24 cellular contexts compared by ENCODE assay signal in the genomic region with DNA sequence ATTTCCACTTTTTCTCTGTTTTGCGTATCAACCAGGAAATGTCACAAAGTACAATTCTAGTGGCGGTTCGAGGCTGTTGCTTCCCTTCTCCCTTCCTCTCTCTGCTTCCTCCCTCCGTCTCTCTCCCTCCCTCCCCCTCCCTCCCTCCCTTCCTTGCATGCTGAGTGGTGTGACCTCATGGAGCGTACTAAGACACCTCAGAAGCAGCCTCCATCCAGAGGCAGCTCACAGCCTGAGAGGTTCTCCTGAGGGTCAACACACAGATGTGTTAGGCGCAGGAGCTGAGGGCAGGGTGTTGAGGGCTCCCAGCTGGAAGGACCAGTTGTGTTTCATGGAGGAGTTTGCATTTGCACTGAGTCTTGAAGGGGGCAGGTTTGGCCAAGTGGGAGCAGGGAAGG. TPM values are rescaled to one million over a fixed set of nuclear protein-coding genes. Genes with fewer than 3 reads are reported as not detected.
A peak's percentile ranks its signal among the peaks of the same experiment; 100 is the strongest.
DNase-seq lines count a peak whose midpoint lies in the region; ATAC-seq and TF ChIP-seq lines count a peak whose summit lies in the region.
"Had no signal": no experiment of that assay in that cellular context is flagged by ENCODE, and none has a peak within 500 bp of the region (broad histone marks: within the 10 kb centered on the region; RNA-seq: fewer than 3 reads in every experiment).

No MANE protein-coding gene starts in this region.

- peaks cover 52% of the 10 kb centered on the region for H3K4me1 Mint-ChIP-seq in chondrocyte (ENCODE audit: low read depth)
- H3K4me1 Mint-ChIP-seq: activated naive CD4-positive, alpha-beta T cell treated with anti-CD3 and anti-CD28 coated beads, Interleukin-2, amount 10 ng/mL, durations not matched to agents 7 days and 5 days; CD4-positive, CD25-positive, alpha-beta regulatory T cell had no signal

- no peaks in the 10 kb centered on the region for H3K27me3 ChIP-seq in right cardiac atrium (ENCODE audit: control insufficient read depth, insufficient read depth)
- H3K27me3 ChIP-seq: adrenal gland, brain microvascular endothelial cell, upper lobe of right lung had no signal

- peaks cover 33% of the 10 kb centered on the region for H3K36me3 Mint-ChIP-seq in chondrocyte (ENCODE audit: low read depth)
- H3K36me3 Mint-ChIP-seq: activated naive CD4-positive, alpha-beta T cell treated with anti-CD3 and anti-CD28 coated beads, Interleukin-2, amount 10 ng/mL, durations not matched to agents 7 days and 5 days; CD4-positive, CD25-positive, alpha-beta regulatory T cell; natural killer cell treated with Interleukin-12 subunit alpha and Interleukin-12 subunit beta and Interleukin-15 and Interleukin-18, amount 100 ng/mL, for 72 hours had no signal

- TF ChIP-seq CTCF in chondrocyte (IDR thresholded peaks at IDR 0.05) = no peak

- no peaks in the 10 kb centered on the region for H3K4me1 ChIP-seq in right cardiac atrium (ENCODE audit: control insufficient read depth, insufficient read depth, low read length)
- H3K4me1 ChIP-seq: adrenal gland had no signal

- H3K9me3 Mint-ChIP-seq in chondrocyte (ENCODE audit: low read depth) = no peaks in the 10 kb centered on the region
- H3K9me3 Mint-ChIP-seq: activated naive CD4-positive, alpha-beta T cell treated with anti-CD3 and anti-CD28 coated beads, Interleukin-2, amount 10 ng/mL, durations not matched to agents 7 days and 5 days; CD4-positive, CD25-positive, alpha-beta regulatory T cell; natural killer cell treated with Interleukin-12 subunit alpha and Interleukin-12 subunit beta and Interleukin-15 and Interleukin-18, amount 100 ng/mL, for 72 hours; T-helper 1 cell treated with Interleukin-12 subunit alpha and Interleukin-12 subunit beta and Interleukin-4 antibody, amounts not matched to agents 30 μg/mL and 1 μg/mL, for 36 hours had no signal

- no peaks in the 10 kb centered on the region for H3K9me3 ChIP-seq in right cardiac atrium (ENCODE audit: control insufficient read depth, low read length)
- H3K9me3 ChIP-seq: adrenal gland, suprapubic skin, upper lobe of right lung had no signal

- intact Hi-C loops in Right ventricle myocardium superior (cut with DNase I) = loop anchor here (2.0 to 5.0 kb wide), 2 partner anchors 33 to 283 kb away; no protein-coding TSS in a partner anchor
- intact Hi-C loops in left cardiac atrium (cut with DNase I) = loop anchor here (5.0 to 10.0 kb wide), 3 partner anchors 38 to 715 kb away; no protein-coding TSS in a partner anchor
- intact Hi-C loops in right cardiac atrium (cut with DNase I) = loop anchor here (2.0 to 10.0 kb wide), 6 partner anchors 37 to 715 kb away; no protein-coding TSS in a partner anchor

- no peak overlapping the region for H3K27ac ChIP-seq in right cardiac atrium (ENCODE audit: low read length)
- no peak overlapping the region for H3K27ac ChIP-seq in substantia nigra (ENCODE audit: low read depth, low read length, poor library complexity, severe bottlenecking)
- H3K27ac ChIP-seq: adrenal gland, brain microvascular endothelial cell, suprapubic skin, upper lobe of right lung had no signal

- ATAC-seq in Right ventricle myocardium superior (ENCODE audit: poor library complexity) = peak; percentile 31
- ATAC-seq in left cardiac atrium = no peak
- ATAC-seq in right cardiac atrium = peak in 1 of 2 donors; percentile 5
- ATAC-seq in GM19395 (IDR thresholded peaks at IDR 0.05; ENCODE audit: unreplicated experiment) = no peak
- ATAC-seq in HG03571 (IDR thresholded peaks at IDR 0.05; ENCODE audit: unreplicated experiment) = no peak
- no peak for ATAC-seq in esophagus mucosa
- ATAC-seq: natural killer cell treated with Interleukin-12 subunit alpha and Interleukin-12 subunit beta and Interleukin-15 and Interleukin-18, amount 100 ng/mL, for 72 hours; PC-3 had no signal

- 44% methylated on average over 6 of the region's 6 CpGs for WGBS in right cardiac atrium

- no peak overlapping the region for H3K4me3 Mint-ChIP-seq in chondrocyte (ENCODE audit: unreplicated experiment)
- H3K4me3 Mint-ChIP-seq: activated CD8-positive, alpha-beta T cell treated with anti-CD3 and anti-CD28 coated beads, Interleukin-2, amount 10 ng/mL, durations not matched to agents 7 days and 5 days; activated naive CD4-positive, alpha-beta T cell treated with anti-CD3 and anti-CD28 coated beads, Interleukin-2, amount 10 ng/mL, durations not matched to agents 7 days and 5 days; CD4-positive, CD25-positive, alpha-beta regulatory T cell; natural killer cell treated with Interleukin-12 subunit alpha and Interleukin-12 subunit beta and Interleukin-15 and Interleukin-18, amount 100 ng/mL, for 72 hours; T-helper 1 cell treated with Interleukin-12 subunit alpha and Interleukin-12 subunit beta and Interleukin-4 antibody, amounts not matched to agents 30 μg/mL and 1 μg/mL, for 36 hours had no signal

- DNase-seq in Right ventricle myocardium superior (no peak), left cardiac atrium (no peak), chondrocyte (ENCODE audit: low spot score) (no peak), right cardiac atrium (peak in 2 of 3 donors; percentile 33 to 38), substantia nigra (lab: John Stamatoyannopoulos, UW) (no peak)
- DNase-seq: activated CD8-positive, alpha-beta T cell treated with anti-CD3 and anti-CD28 coated beads, Interleukin-2, amount 10 ng/mL, durations not matched to agents 7 days and 5 days; activated naive CD4-positive, alpha-beta T cell treated with anti-CD3 and anti-CD28 coated beads, Interleukin-2, amount 10 ng/mL, durations not matched to agents 7 days and 5 days; adrenal gland; brain microvascular endothelial cell; Calu3; CD4-positive, CD25-positive, alpha-beta regulatory T cell; DMS79; GDM1; NCI-H1105 treated with DMSO at 0.1 percent for 48 hours; NCI-H1930; NCI-H524; PC-3; upper lobe of right lung had no signal

- H3K27me3 Mint-ChIP-seq in chondrocyte (ENCODE audit: low read depth) = no peaks in the 10 kb centered on the region
- H3K27me3 Mint-ChIP-seq: CD4-positive, CD25-positive, alpha-beta regulatory T cell; natural killer cell treated with Interleukin-12 subunit alpha and Interleukin-12 subunit beta and Interleukin-15 and Interleukin-18, amount 100 ng/mL, for 72 hours had no signal

- peak overlapping the region; percentile 54 for H3K27ac Mint-ChIP-seq in chondrocyte (ENCODE audit: unreplicated experiment)
- H3K27ac Mint-ChIP-seq: activated CD8-positive, alpha-beta T cell treated with anti-CD3 and anti-CD28 coated beads, Interleukin-2, amount 10 ng/mL, durations not matched to agents 7 days and 5 days; activated naive CD4-positive, alpha-beta T cell treated with anti-CD3 and anti-CD28 coated beads, Interleukin-2, amount 10 ng/mL, durations not matched to agents 7 days and 5 days; CD4-positive, CD25-positive, alpha-beta regulatory T cell; natural killer cell treated with Interleukin-12 subunit alpha and Interleukin-12 subunit beta and Interleukin-15 and Interleukin-18, amount 100 ng/mL, for 72 hours; T-helper 1 cell treated with Interleukin-12 subunit alpha and Interleukin-12 subunit beta and Interleukin-4 antibody, amounts not matched to agents 30 μg/mL and 1 μg/mL, for 36 hours had no signal

- H3K4me3 ChIP-seq in right cardiac atrium (ENCODE audit: low read length) = no peak overlapping the region
- H3K4me3 ChIP-seq: adrenal gland, suprapubic skin, upper lobe of right lung had no signal

RNA-seq across cellular contexts. Expression of a gene that starts 57.7 kb away (rescaled TPM):
- total RNA-seq in Right ventricle myocardium superior = 12.7 TPM
- total RNA-seq in left cardiac atrium = 10 to 100 TPM; 29.8 to 35.2 TPM
- 2,235 to 2,410 TPM (median 2,315 TPM) in 3 replicates for total RNA-seq in chondrocyte
- 10 to 100 TPM; 16.0 to 35.8 (median 26.1) TPM for total RNA-seq in right cardiac atrium
- 15.4 TPM for polyA plus RNA-seq in right cardiac atrium
- 3.3 TPM for total RNA-seq in esophagus mucosa
- total RNA-seq: Calu3; natural killer cell treated with Interleukin-12 subunit alpha and Interleukin-12 subunit beta and Interleukin-15 and Interleukin-18, amount 100 ng/mL, for 72 hours had no signal

Comparison
In these comparisons a context has a peak if more than half of its experiments do, and no peak if none do; other contexts are left out.
1. DNase-seq: peak in right cardiac atrium (2 of 3); none in Right ventricle myocardium superior (single experiment), left cardiac atrium (single experiment), chondrocyte (single experiment) and substantia nigra (0 of 49).
2. RNA of a gene that starts 57.7 kb away (total RNA-seq): 2,235 to 2,410 TPM in chondrocyte; 29.8 to 35.2 TPM in left cardiac atrium, 16.0 to 35.8 TPM in right cardiac atrium, 12.7 TPM in Right ventricle myocardium superior (single experiment) and 3.3 TPM in esophagus mucosa (single experiment); every median in the first group is over 10 times any median in the second.